ENCODE assay signal across 18 cellular contexts in genomic region chr5:16740476-16740875, GRCh38.
DNase-seq lines count a peak whose midpoint lies in the region; ATAC-seq and TF ChIP-seq lines count a peak whose summit lies in the region.
"Had no signal": no experiment of that assay in that cellular context is flagged by ENCODE, and none has a peak within 500 bp of the region (broad histone marks: within the 10 kb centered on the region; RNA-seq: fewer than 3 reads in every experiment).

No MANE protein-coding gene starts in this region.

- no peaks in the 10 kb centered on the region for H3K36me3 ChIP-seq in heart right ventricle
- H3K36me3 ChIP-seq: ovary had no signal

- TF ChIP-seq CTCF in heart right ventricle (IDR thresholded peaks at IDR 0.05) (no peak), coronary artery (IDR thresholded peaks at IDR 0.05) (no peak)

- DNase-seq in heart right ventricle (no peak), left cardiac atrium (no peak), coronary artery (ENCODE audit: low spot score) (no peak), superior temporal gyrus (ENCODE audit: extremely low spot score) (peak; percentile 59), ACHN (no peak), cerebellum (ENCODE audit: low spot score) (no peak), NCI-H2171 treated with DMSO at 0.1 percent for 48 hours (lab: John Stamatoyannopoulos, UW) (no peak)
- DNase-seq: activated CD4-positive, alpha-beta T cell treated with anti-CD3 and anti-CD28 coated beads for 1 hour; activated naive CD4-positive, alpha-beta T cell treated with anti-CD3 and anti-CD28 coated beads, Interleukin-2, amount 10 ng/mL, durations not matched to agents 7 days and 5 days; brain microvascular endothelial cell; CD4-positive, alpha-beta memory T cell; effector CD8-positive, alpha-beta T cell; MG63; NCI-H2171; ovary; SHP77 treated with DMSO at 0.1 percent for 48 hours; stimulated activated naive CD4-positive, alpha-beta T cell had no signal

- in situ Hi-C loops in ACHN (cut with HindIII; ENCODE audit: low pct_ligation_motif_present, low pct_unique_long_range_greater_than_20kb, low sequenced_read_pairs): no loop called here

- no peak overlapping the region for H3K27ac ChIP-seq in heart right ventricle
- no peak overlapping the region for H3K27ac ChIP-seq in coronary artery
- peak overlapping the region; percentile 12 for H3K27ac ChIP-seq in layer of hippocampus (ENCODE audit: low read depth, low read length)
- H3K27ac ChIP-seq: brain microvascular endothelial cell, ovary had no signal

- intact Hi-C loops in heart right ventricle (cut with DNase I) (no loop called here), left cardiac atrium (cut with DNase I) (no loop called here)

- ATAC-seq in heart right ventricle: no peak
- no peak for ATAC-seq in left cardiac atrium

- H3K27me3 ChIP-seq in heart right ventricle (peaks cover 0 to 13% (median 0%) of the 10 kb centered on the region in 7 donors), layer of hippocampus (ENCODE audit: control insufficient read depth, insufficient read depth, low read length) (no peaks in the 10 kb centered on the region)
- H3K27me3 ChIP-seq: brain microvascular endothelial cell, MG63, ovary had no signal

- peaks cover 0 to 47% (median 33%) of the 10 kb centered on the region in 9 donors for H3K4me1 ChIP-seq in heart right ventricle

- 30 to 51% methylated on average over 11 of the region's 11 CpGs for WGBS in heart right ventricle, 2 donors

- H3K4me3 ChIP-seq in heart right ventricle (peak overlapping the region in 6 of 10 donors; percentile 12 to 26 (median 16)), coronary artery (peak overlapping the region; percentile 53)
- H3K4me3 ChIP-seq: MG63, ovary had no signal

- H3K9me3 ChIP-seq in heart right ventricle: no peaks in the 10 kb centered on the region
- H3K9me3 ChIP-seq: MG63, ovary had no signal
